In the genomic region with DNA sequence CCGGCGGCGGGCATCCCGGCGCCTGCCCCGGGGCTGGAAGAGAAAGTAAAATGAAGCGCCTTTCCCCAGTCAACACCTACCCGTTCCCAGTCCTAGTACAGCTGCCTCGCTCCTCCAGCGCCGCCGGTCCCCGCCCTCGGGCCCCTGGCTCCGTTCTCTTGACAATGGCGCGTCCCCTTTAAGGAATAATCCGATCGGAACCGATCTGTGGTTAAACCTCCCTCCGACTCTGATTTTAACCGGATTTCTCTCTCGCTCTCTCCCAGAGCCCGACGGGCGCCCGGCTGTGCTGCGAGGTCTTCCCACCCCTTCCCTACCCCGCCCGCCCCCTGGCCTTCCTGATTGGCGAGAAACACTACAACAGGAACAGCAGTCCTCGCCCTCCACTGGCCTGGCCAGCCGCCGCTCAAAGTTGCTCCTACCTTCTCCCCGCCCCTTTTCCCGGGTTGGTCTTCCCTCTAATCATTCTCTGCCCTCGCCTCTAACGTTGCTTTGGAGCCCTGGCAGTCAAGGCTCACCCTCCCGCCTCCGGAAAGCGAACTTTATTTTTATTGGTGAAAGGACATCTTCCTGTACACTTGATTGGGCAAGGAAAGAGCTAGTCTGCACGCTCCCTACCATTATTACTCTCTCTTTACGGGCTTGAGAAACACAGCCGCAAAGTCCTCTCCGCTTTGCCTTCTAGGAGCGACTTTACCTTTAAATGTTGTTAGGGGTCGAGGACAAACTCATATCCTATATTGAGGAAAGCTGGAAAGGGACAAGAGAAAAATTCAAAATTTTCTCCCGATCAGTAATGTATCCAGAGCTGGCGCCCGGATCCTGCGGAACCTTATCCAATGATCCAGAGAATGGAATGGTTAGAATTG, we compare ENCODE assay signal across 1 cellular context.
A peak's percentile ranks its signal among the peaks of the same experiment; 100 is the strongest.
TF ChIP-seq lines count a peak whose summit lies in the region.

A gene (minus strand): TSS at position 282 of the 869 bp plus-strand sequence. CDS start 145,869 bp downstream, outside the sequence.

TF ChIP-seq in HepG2, 621 proteins besides CTCF, POLR2A, EP300 and RAD21 (continued from another document and continues in another):
- TF ChIP-seq, protein P1, sequence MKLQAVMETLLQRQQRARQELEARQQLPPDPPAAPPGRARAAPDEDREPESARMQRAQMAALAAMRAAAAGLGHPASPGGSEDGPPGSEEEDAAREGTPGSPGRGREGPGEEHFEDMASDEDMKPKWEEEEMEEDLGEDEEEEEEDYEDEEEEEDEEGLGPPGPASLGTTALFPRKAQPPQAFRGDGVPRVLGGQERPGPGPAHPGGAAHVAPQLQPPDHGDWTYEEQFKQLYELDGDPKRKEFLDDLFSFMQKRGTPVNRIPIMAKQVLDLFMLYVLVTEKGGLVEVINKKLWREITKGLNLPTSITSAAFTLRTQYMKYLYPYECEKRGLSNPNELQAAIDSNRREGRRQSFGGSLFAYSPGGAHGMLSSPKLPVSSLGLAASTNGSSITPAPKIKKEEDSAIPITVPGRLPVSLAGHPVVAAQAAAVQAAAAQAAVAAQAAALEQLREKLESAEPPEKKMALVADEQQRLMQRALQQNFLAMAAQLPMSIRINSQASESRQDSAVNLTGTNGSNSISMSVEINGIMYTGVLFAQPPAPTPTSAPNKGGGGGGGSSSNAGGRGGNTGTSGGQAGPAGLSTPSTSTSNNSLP (IDR thresholded peaks at IDR 0.05; ENCODE audit: low read depth, low read length) = no peak
- no peak for TF ChIP-seq SNAPC2 (CRISPR knock-in tag; IDR thresholded peaks at IDR 0.05)
- peak; percentile 50; the same call in 1 of the 2 replicates for TF ChIP-seq PHF20 (CRISPR knock-in tag; IDR thresholded peaks at IDR 0.05)
- TF ChIP-seq JDP2 (CRISPR knock-in tag; IDR thresholded peaks at IDR 0.05; ENCODE audit: borderline replicate concordance) = no peak
- no peak for TF ChIP-seq ZNF850 (CRISPR knock-in tag; conservative IDR thresholded peaks at IDR 0.05)
- TF ChIP-seq, protein P2, sequence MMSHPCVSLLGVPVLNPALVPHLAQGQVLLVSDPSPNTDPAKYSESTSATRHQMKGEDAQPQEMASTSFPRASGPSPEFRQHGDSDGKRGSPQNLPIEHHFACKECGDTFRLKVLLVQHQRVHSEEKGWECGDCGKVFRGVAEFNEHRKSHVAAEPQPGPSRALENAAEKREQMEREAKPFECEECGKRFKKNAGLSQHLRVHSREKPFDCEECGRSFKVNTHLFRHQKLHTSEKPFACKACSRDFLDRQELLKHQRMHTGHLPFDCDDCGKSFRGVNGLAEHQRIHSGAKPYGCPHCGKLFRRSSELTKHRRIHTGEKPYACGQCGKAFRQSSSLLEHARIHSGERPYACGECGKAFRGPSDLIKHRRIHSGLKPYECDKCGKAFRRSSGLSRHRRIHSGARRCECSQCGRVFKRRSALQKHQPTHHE (CRISPR knock-in tag; IDR thresholded peaks at IDR 0.05; ENCODE audit: borderline replicate concordance) = no peak
- TF ChIP-seq THYN1 (CRISPR knock-in tag; IDR thresholded peaks at IDR 0.05; ENCODE audit: borderline replicate concordance, low read depth) = no peak
- TF ChIP-seq PAWR (CRISPR knock-in tag; IDR thresholded peaks at IDR 0.05; ENCODE audit: borderline replicate concordance) = no peak
- no peak for TF ChIP-seq SNRNP70 (IDR thresholded peaks at IDR 0.05; ENCODE audit: low read depth, low read length)
- TF ChIP-seq ZNF34 (CRISPR knock-in tag; IDR thresholded peaks at IDR 0.05; ENCODE audit: borderline replicate concordance) = no peak
- TF ChIP-seq ZFX (CRISPR knock-in tag; IDR thresholded peaks at IDR 0.05; ENCODE audit: low read depth) = no peak; the same call in 1 of the 2 replicates
- no peak for TF ChIP-seq FOXA1 (IDR thresholded peaks at IDR 0.05)
- TF ChIP-seq FOXA1 (CRISPR knock-in tag; IDR thresholded peaks at IDR 0.05) = no peak
- TF ChIP-seq SP2 (CRISPR knock-in tag; IDR thresholded peaks at IDR 0.05) = peak; percentile 92
- TF ChIP-seq, protein P3, sequence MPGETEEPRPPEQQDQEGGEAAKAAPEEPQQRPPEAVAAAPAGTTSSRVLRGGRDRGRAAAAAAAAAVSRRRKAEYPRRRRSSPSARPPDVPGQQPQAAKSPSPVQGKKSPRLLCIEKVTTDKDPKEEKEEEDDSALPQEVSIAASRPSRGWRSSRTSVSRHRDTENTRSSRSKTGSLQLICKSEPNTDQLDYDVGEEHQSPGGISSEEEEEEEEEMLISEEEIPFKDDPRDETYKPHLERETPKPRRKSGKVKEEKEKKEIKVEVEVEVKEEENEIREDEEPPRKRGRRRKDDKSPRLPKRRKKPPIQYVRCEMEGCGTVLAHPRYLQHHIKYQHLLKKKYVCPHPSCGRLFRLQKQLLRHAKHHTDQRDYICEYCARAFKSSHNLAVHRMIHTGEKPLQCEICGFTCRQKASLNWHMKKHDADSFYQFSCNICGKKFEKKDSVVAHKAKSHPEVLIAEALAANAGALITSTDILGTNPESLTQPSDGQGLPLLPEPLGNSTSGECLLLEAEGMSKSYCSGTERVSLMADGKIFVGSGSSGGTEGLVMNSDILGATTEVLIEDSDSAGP (CRISPR knock-in tag; IDR thresholded peaks at IDR 0.05; ENCODE audit: borderline replicate concordance) = peak; percentile 98
- no peak for TF ChIP-seq DPF2 (CRISPR knock-in tag; IDR thresholded peaks at IDR 0.05; ENCODE audit: borderline replicate concordance, low read depth)
- TF ChIP-seq STAG1 (CRISPR knock-in tag; IDR thresholded peaks at IDR 0.05) = no peak
- TF ChIP-seq, protein P4, sequence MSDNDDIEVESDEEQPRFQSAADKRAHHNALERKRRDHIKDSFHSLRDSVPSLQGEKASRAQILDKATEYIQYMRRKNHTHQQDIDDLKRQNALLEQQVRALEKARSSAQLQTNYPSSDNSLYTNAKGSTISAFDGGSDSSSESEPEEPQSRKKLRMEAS (IDR thresholded peaks at IDR 0.05) = peak; percentile 28
- TF ChIP-seq IKZF4 (CRISPR knock-in tag; IDR thresholded peaks at IDR 0.05; ENCODE audit: borderline replicate concordance, low read depth, not compliant biosample characterization) = no peak
- TF ChIP-seq, protein P5, sequence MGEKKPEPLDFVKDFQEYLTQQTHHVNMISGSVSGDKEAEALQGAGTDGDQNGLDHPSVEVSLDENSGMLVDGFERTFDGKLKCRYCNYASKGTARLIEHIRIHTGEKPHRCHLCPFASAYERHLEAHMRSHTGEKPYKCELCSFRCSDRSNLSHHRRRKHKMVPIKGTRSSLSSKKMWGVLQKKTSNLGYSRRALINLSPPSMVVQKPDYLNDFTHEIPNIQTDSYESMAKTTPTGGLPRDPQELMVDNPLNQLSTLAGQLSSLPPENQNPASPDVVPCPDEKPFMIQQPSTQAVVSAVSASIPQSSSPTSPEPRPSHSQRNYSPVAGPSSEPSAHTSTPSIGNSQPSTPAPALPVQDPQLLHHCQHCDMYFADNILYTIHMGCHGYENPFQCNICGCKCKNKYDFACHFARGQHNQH (CRISPR knock-in tag; IDR thresholded peaks at IDR 0.05) = no peak; the same call in 1 of the 2 replicates
- TF ChIP-seq, protein P6, sequence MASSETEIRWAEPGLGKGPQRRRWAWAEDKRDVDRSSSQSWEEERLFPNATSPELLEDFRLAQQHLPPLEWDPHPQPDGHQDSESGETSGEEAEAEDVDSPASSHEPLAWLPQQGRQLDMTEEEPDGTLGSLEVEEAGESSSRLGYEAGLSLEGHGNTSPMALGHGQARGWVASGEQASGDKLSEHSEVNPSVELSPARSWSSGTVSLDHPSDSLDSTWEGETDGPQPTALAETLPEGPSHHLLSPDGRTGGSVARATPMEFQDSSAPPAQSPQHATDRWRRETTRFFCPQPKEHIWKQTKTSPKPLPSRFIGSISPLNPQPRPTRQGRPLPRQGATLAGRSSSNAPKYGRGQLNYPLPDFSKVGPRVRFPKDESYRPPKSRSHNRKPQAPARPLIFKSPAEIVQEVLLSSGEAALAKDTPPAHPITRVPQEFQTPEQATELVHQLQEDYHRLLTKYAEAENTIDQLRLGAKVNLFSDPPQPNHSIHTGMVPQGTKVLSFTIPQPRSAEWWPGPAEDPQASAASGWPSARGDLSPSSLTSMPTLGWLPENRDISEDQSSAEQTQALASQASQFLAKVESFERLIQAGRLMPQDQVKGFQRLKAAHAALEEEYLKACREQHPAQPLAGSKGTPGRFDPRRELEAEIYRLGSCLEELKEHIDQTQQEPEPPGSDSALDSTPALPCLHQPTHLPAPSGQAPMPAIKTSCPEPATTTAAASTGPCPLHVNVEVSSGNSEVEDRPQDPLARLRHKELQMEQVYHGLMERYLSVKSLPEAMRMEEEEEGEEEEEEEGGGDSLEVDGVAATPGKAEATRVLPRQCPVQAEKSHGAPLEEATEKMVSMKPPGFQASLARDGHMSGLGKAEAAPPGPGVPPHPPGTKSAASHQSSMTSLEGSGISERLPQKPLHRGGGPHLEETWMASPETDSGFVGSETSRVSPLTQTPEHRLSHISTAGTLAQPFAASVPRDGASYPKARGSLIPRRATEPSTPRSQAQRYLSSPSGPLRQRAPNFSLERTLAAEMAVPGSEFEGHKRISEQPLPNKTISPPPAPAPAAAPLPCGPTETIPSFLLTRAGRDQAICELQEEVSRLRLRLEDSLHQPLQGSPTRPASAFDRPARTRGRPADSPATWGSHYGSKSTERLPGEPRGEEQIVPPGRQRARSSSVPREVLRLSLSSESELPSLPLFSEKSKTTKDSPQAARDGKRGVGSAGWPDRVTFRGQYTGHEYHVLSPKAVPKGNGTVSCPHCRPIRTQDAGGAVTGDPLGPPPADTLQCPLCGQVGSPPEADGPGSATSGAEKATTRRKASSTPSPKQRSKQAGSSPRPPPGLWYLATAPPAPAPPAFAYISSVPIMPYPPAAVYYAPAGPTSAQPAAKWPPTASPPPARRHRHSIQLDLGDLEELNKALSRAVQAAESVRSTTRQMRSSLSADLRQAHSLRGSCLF (CRISPR knock-in tag; IDR thresholded peaks at IDR 0.05; ENCODE audit: borderline replicate concordance) = no peak
- no peak for TF ChIP-seq GTF3A (CRISPR knock-in tag; conservative IDR thresholded peaks at IDR 0.05)
- TF ChIP-seq SCMH1 (CRISPR knock-in tag; IDR thresholded peaks at IDR 0.05; ENCODE audit: borderline replicate concordance) = no peak
- TF ChIP-seq ZNF629 (CRISPR knock-in tag; conservative IDR thresholded peaks at IDR 0.05) = no peak
- TF ChIP-seq ZNF383 (CRISPR knock-in tag; IDR thresholded peaks at IDR 0.05; ENCODE audit: borderline replicate concordance) = no peak
- no peak for TF ChIP-seq ZNF382 (CRISPR knock-in tag; IDR thresholded peaks at IDR 0.05; ENCODE audit: borderline replicate concordance)
- TF ChIP-seq ATF7-NPFF (CRISPR knock-in tag; IDR thresholded peaks at IDR 0.05; ENCODE audit: low read depth) = no peak
- TF ChIP-seq U2AF2 (IDR thresholded peaks at IDR 0.05; ENCODE audit: low read depth, low read length) = no peak
- no peak for TF ChIP-seq ZFP1 (CRISPR knock-in tag; IDR thresholded peaks at IDR 0.05)
- TF ChIP-seq KDM6A (CRISPR knock-in tag; IDR thresholded peaks at IDR 0.05; ENCODE audit: low read depth) = no peak
- TF ChIP-seq KAT2B (IDR thresholded peaks at IDR 0.05; ENCODE audit: borderline replicate concordance, low read depth, low read length) = no peak
- TF ChIP-seq RBM22 (optimal IDR thresholded peaks at IDR 0.05; ENCODE audit: low read length) = no peak
- no peak for TF ChIP-seq HOXA3 (CRISPR knock-in tag; IDR thresholded peaks at IDR 0.05)
- TF ChIP-seq ZNF317 (CRISPR knock-in tag; IDR thresholded peaks at IDR 0.05) = no peak
- TF ChIP-seq, protein P7, sequence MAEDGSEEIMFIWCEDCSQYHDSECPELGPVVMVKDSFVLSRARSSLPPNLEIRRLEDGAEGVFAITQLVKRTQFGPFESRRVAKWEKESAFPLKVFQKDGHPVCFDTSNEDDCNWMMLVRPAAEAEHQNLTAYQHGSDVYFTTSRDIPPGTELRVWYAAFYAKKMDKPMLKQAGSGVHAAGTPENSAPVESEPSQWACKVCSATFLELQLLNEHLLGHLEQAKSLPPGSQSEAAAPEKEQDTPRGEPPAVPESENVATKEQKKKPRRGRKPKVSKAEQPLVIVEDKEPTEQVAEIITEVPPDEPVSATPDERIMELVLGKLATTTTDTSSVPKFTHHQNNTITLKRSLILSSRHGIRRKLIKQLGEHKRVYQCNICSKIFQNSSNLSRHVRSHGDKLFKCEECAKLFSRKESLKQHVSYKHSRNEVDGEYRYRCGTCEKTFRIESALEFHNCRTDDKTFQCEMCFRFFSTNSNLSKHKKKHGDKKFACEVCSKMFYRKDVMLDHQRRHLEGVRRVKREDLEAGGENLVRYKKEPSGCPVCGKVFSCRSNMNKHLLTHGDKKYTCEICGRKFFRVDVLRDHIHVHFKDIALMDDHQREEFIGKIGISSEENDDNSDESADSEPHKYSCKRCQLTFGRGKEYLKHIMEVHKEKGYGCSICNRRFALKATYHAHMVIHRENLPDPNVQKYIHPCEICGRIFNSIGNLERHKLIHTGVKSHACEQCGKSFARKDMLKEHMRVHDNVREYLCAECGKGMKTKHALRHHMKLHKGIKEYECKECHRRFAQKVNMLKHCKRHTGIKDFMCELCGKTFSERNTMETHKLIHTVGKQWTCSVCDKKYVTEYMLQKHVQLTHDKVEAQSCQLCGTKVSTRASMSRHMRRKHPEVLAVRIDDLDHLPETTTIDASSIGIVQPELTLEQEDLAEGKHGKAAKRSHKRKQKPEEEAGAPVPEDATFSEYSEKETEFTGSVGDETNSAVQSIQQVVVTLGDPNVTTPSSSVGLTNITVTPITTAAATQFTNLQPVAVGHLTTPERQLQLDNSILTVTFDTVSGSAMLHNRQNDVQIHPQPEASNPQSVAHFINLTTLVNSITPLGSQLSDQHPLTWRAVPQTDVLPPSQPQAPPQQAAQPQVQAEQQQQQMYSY (CRISPR knock-in tag; IDR thresholded peaks at IDR 0.05) = no peak
- peak; percentile 66; the same call in 1 of the 2 replicates for TF ChIP-seq KDM2A (CRISPR knock-in tag; IDR thresholded peaks at IDR 0.05; ENCODE audit: borderline replicate concordance, low read depth)
- no peak for TF ChIP-seq NRL (CRISPR knock-in tag; IDR thresholded peaks at IDR 0.05; ENCODE audit: borderline replicate concordance)
- TF ChIP-seq MYC (CRISPR knock-in tag; IDR thresholded peaks at IDR 0.05; ENCODE audit: borderline replicate concordance) = no peak
- TF ChIP-seq, protein P8, sequence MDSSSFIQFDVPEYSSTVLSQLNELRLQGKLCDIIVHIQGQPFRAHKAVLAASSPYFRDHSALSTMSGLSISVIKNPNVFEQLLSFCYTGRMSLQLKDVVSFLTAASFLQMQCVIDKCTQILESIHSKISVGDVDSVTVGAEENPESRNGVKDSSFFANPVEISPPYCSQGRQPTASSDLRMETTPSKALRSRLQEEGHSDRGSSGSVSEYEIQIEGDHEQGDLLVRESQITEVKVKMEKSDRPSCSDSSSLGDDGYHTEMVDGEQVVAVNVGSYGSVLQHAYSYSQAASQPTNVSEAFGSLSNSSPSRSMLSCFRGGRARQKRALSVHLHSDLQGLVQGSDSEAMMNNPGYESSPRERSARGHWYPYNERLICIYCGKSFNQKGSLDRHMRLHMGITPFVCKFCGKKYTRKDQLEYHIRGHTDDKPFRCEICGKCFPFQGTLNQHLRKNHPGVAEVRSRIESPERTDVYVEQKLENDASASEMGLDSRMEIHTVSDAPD (CRISPR knock-in tag; IDR thresholded peaks at IDR 0.05) = no peak
- no peak for TF ChIP-seq SMARCE1 (IDR thresholded peaks at IDR 0.05; ENCODE audit: borderline replicate concordance)
- TF ChIP-seq FOXJ3 (CRISPR knock-in tag; IDR thresholded peaks at IDR 0.05; ENCODE audit: borderline replicate concordance) = no peak
- TF ChIP-seq ZNF225 (CRISPR knock-in tag; IDR thresholded peaks at IDR 0.05) = no peak
